In genomic region chr5:33317271-33317670, GRCh38 we compare ENCODE assay signal across 24 cellular contexts.
DNase-seq lines count a peak whose midpoint lies in the region; ATAC-seq, FAIRE-seq and TF ChIP-seq lines count a peak whose summit lies in the region.
"Had no signal": no experiment of that assay in that cellular context is flagged by ENCODE, and none has a peak within 500 bp of the region (broad histone marks: within the 10 kb centered on the region; RNA-seq: fewer than 3 reads in every experiment).

No MANE protein-coding gene starts in this region.

- no TSS peak for BruUV-seq in PC-3 (replicated peaks; lab: Mats Ljungman, UMichigan)
- no TSS peak for BruUV-seq in endothelial cell of umbilical vein (replicated peaks; lab: Mats Ljungman, UMichigan)

- H3K9ac ChIP-seq in PC-3 (ENCODE audit: low read length), result peak overlapping the region; percentile 71
- no peak overlapping the region for H3K9ac ChIP-seq in endothelial cell of umbilical vein (replicated peaks; ENCODE audit: extremely low read depth, insufficient read depth, low read length)

- H3K27ac Mint-ChIP-seq in nephron progenitor cell, result no peak overlapping the region
- H3K27ac Mint-ChIP-seq: activated naive CD4-positive, alpha-beta T cell treated with anti-CD3 and anti-CD28 coated beads, Interleukin-2, amount 10 ng/mL, durations not matched to agents 7 days and 5 days; activated T-cell treated with anti-CD3 and anti-CD28 coated beads, Interleukin-2, amount 50 U/mL, for 24 hours; nephron; progenitor cell of endocrine pancreas had no signal

- dilution Hi-C loops in endothelial cell of umbilical vein (cut with MboI; ENCODE audit: extremely low pct_ligation_motif_present, low sequenced_read_pairs), result no loop called here

- H3K36me3 ChIP-seq in PC-3 (ENCODE audit: low read depth, low read length) (peaks cover 4% of the 10 kb centered on the region; the same call in 1 of the 2 replicates), endothelial cell of umbilical vein (ENCODE audit: control insufficient read depth in 2 of 2, extremely low read depth in 1 of 2, insufficient read depth in 2 of 2, low read length in 2 of 2) (no peaks in the 10 kb centered on the region)
- H3K36me3 ChIP-seq: Peyer's patch, spleen, thoracic aorta had no signal

- H3K9me1 ChIP-seq in endothelial cell of umbilical vein (replicated peaks; ENCODE audit: control insufficient read depth, extremely low read depth, insufficient read depth, low read length), result no peaks in the 10 kb centered on the region

- no peaks in the 10 kb centered on the region for H3K27me3 Mint-ChIP-seq in nephron progenitor cell (ENCODE audit: low read depth, poor library complexity)
- H3K27me3 Mint-ChIP-seq: activated naive CD4-positive, alpha-beta T cell treated with anti-CD3 and anti-CD28 coated beads, Interleukin-2, amount 10 ng/mL, durations not matched to agents 7 days and 5 days; activated T-cell treated with anti-CD3 and anti-CD28 coated beads, Interleukin-2, amount 50 U/mL, for 24 hours; progenitor cell of endocrine pancreas had no signal

- H3K4me1 ChIP-seq in PC-3 (ENCODE audit: insufficient read depth, low read length) (peaks cover 63% of the 10 kb centered on the region), endothelial cell of umbilical vein (ENCODE audit: control insufficient read depth, extremely low read depth, insufficient read depth, low read length) (peaks cover 34% of the 10 kb centered on the region)
- H3K4me1 ChIP-seq: body of pancreas, spleen had no signal

- FAIRE-seq in endothelial cell of umbilical vein (lab: Jason Lieb, UNC), result no peak
- FAIRE-seq: G401.6, kidney, TTC549 had no signal

- peak; percentile 65 for ATAC-seq in PC-3
- ATAC-seq: body of pancreas had no signal

- intact Hi-C loops in PC-3 (cut with micrococcal nuclease), result loop anchor here (10.0 kb wide), 1 partner anchor 272 kb away; no protein-coding TSS in a partner anchor
- intact Hi-C loops in endothelial cell of umbilical vein (cut with micrococcal nuclease), result loop anchor here (1.0 kb wide), 1 partner anchor 53 kb away; no protein-coding TSS in a partner anchor

- H3K9me2 ChIP-seq in PC-3 (replicated peaks; ENCODE audit: low read length), result no peaks in the 10 kb centered on the region

- H3K4me3 Mint-ChIP-seq in nephron progenitor cell, result no peak overlapping the region
- H3K4me3 Mint-ChIP-seq: activated naive CD4-positive, alpha-beta T cell treated with anti-CD3 and anti-CD28 coated beads, Interleukin-2, amount 10 ng/mL, durations not matched to agents 7 days and 5 days; activated T-cell treated with anti-CD3 and anti-CD28 coated beads, Interleukin-2, amount 50 U/mL, for 24 hours; nephron had no signal

- H3K36me3 Mint-ChIP-seq in nephron progenitor cell (ENCODE audit: low read depth), result no peaks in the 10 kb centered on the region
- H3K36me3 Mint-ChIP-seq: activated naive CD4-positive, alpha-beta T cell treated with anti-CD3 and anti-CD28 coated beads, Interleukin-2, amount 10 ng/mL, durations not matched to agents 7 days and 5 days had no signal

- no peaks in the 10 kb centered on the region for H3K79me2 ChIP-seq in PC-3 (ENCODE audit: low read length)
- H3K79me2 ChIP-seq in endothelial cell of umbilical vein (ENCODE audit: control insufficient read depth, insufficient read depth, low read length), result no peaks in the 10 kb centered on the region

- H3K9me3 ChIP-seq in PC-3 (ENCODE audit: low read length) (no peaks in the 10 kb centered on the region), endothelial cell of umbilical vein (replicated peaks; ENCODE audit: control insufficient read depth, insufficient read depth, low read length) (no peaks in the 10 kb centered on the region)
- H3K9me3 ChIP-seq: body of pancreas, Peyer's patch, spleen, thoracic aorta had no signal

- CTCF ChIA-PET in PC-3 (lab: Charles Lee) (no interaction called here), endothelial cell of umbilical vein (lab: Charles Lee) (interaction anchor here (1.5 kb wide), 1 partner anchor 47 kb away, joined by 3 read pairs; no protein-coding TSS in a partner anchor)

- TF ChIP-seq CTCF in PC-3 (conservative IDR thresholded peaks at IDR 0.05; ENCODE audit: low read depth, low read length) (no peak), endothelial cell of umbilical vein (IDR thresholded peaks at IDR 0.05; ENCODE audit: extremely low read depth in 1 of 2, insufficient read depth in 1 of 2, low read depth in 1 of 2, low read length in 2 of 2) (no peak), nephron progenitor cell (IDR thresholded peaks at IDR 0.05) (no peak)

- TF ChIP-seq POLR2A in endothelial cell of umbilical vein (IDR thresholded peaks at IDR 0.05; ENCODE audit: low read depth, low read length), result no peak

- POLR2A ChIA-PET in PC-3 (lab: Charles Lee; ENCODE audit: unreplicated experiment) (interaction anchor here (0.6 kb wide), 1 partner anchor 336 kb away, joined by 3 read pairs; no protein-coding TSS in a partner anchor), endothelial cell of umbilical vein (lab: Charles Lee) (no interaction called here)

- H3K4me3 ChIP-seq in PC-3 (ENCODE audit: low read length), result peak overlapping the region; percentile 37
- no peak overlapping the region for H3K4me3 ChIP-seq in endothelial cell of umbilical vein (replicated peaks in 1 of 3; ENCODE audit: insufficient read depth in 1 of 3, low read depth in 1 of 3, low read length in 3 of 3)
- H3K4me3 ChIP-seq: body of pancreas, Peyer's patch, spleen, thoracic aorta had no signal

- no peaks in the 10 kb centered on the region for H3K4me1 Mint-ChIP-seq in nephron progenitor cell
- H3K4me1 Mint-ChIP-seq: activated naive CD4-positive, alpha-beta T cell treated with anti-CD3 and anti-CD28 coated beads, Interleukin-2, amount 10 ng/mL, durations not matched to agents 7 days and 5 days; nephron had no signal

- DNase-seq in HT1080 (ENCODE audit: low read depth) (peak; percentile 21), PC-3 (peak; percentile 84), endothelial cell of umbilical vein (ENCODE audit: low read depth, low spot score) (peak; percentile 81), pulmonary artery endothelial cell (ENCODE audit: low read depth, low spot score) (peak; percentile 43), nephron progenitor cell (no peak), OCI-M2 (lab: John Stamatoyannopoulos, UW; ENCODE audit: unreplicated experiment) (no peak)
- no peak for DNase-seq in stimulated activated CD8-positive, alpha-beta memory T cell treated with anti-CD3 and anti-CD28 coated beads, Interleukin-4, amount 100 ng/mL, for 48 hours
- no peak for DNase-seq in activated CD4-positive, CD25-positive, alpha-beta regulatory T cell (lab: John Stamatoyannopoulos, UW)
- DNase-seq: activated CD4-positive, alpha-beta T cell treated with anti-CD3 and anti-CD28 coated beads, Interleukin-2, amount 50 U/mL, for 4 hours; activated naive CD4-positive, alpha-beta T cell treated with anti-CD3 and anti-CD28 coated beads, Interleukin-2, amount 10 ng/mL, durations not matched to agents 7 days and 5 days; activated T-cell treated with anti-CD3 and anti-CD28 coated beads, Interleukin-2, amount 50 U/mL, for 24 hours; body of pancreas; COR-L47; hypothalamus; KG1; kidney; NCI-H748 treated with DMSO at 0.1 percent for 48 hours; Peyer's patch; spleen had no signal

- H2AFZ ChIP-seq in PC-3 (ENCODE audit: low read length) (no peak overlapping the region), endothelial cell of umbilical vein (ENCODE audit: low read depth, low read length) (no peak overlapping the region)

- H3K9me3 Mint-ChIP-seq in nephron progenitor cell, result no peaks in the 10 kb centered on the region
- H3K9me3 Mint-ChIP-seq: activated naive CD4-positive, alpha-beta T cell treated with anti-CD3 and anti-CD28 coated beads, Interleukin-2, amount 10 ng/mL, durations not matched to agents 7 days and 5 days; activated T-cell treated with anti-CD3 and anti-CD28 coated beads, Interleukin-2, amount 50 U/mL, for 24 hours; nephron had no signal

- H3K4me2 ChIP-seq in PC-3 (ENCODE audit: low read length), result peak overlapping the region; percentile 70
- peak overlapping the region; percentile 34 for H3K4me2 ChIP-seq in endothelial cell of umbilical vein (ENCODE audit: insufficient read depth, low read length)

- H3K27me3 ChIP-seq in PC-3 (ENCODE audit: low read length) (no peaks in the 10 kb centered on the region), endothelial cell of umbilical vein (ENCODE audit: control insufficient read depth in 2 of 2, insufficient read depth in 2 of 2, low read length in 2 of 2) (no peaks in the 10 kb centered on the region)
- H3K27me3 ChIP-seq: body of pancreas, Peyer's patch, spleen had no signal

- peaks cover 4% of the 10 kb centered on the region for H3F3A ChIP-seq in PC-3 (ENCODE audit: low read length, unreplicated experiment)

- H3K27ac ChIP-seq in PC-3 (ENCODE audit: low read length) (peak overlapping the region; percentile 92), endothelial cell of umbilical vein (ENCODE audit: insufficient read depth, low read depth, low read length) (no peak overlapping the region)
- H3K27ac ChIP-seq: body of pancreas, Peyer's patch, spleen, thoracic aorta had no signal

- no peaks in the 10 kb centered on the region for H4K20me1 ChIP-seq in PC-3 (ENCODE audit: low read length)
- H4K20me1 ChIP-seq in endothelial cell of umbilical vein (replicated peaks; ENCODE audit: control insufficient read depth, extremely low read depth, insufficient read depth, low read length), result no peaks in the 10 kb centered on the region

TF ChIP-seq in endothelial cell of umbilical vein, 7 proteins besides CTCF, POLR2A, EP300 and RAD21:
- TF ChIP-seq POLR2AphosphoS5 (IDR thresholded peaks at IDR 0.05; ENCODE audit: insufficient read depth, low read depth, low read length) (no peak), JUN (IDR thresholded peaks at IDR 0.05; ENCODE audit: borderline replicate concordance, insufficient read depth, insufficient read length, low read depth) (peak; percentile 77), FOS (IDR thresholded peaks at IDR 0.05; ENCODE audit: borderline replicate concordance, insufficient read depth, low read length) (peak; percentile 25)

Comparison
In these comparisons a context has a peak if more than half of its experiments do, and no peak if none do; other contexts are left out.
1. DNase-seq: peak in HT1080 (single experiment), PC-3 (single experiment), endothelial cell of umbilical vein (single experiment) and pulmonary artery endothelial cell (single experiment); none in nephron progenitor cell (single experiment), stimulated activated CD8-positive, alpha-beta memory T cell treated with anti-CD3 and anti-CD28 coated beads, Interleukin-4, amount 100 ng/mL, for 48 hours (single experiment), activated CD4-positive, CD25-positive, alpha-beta regulatory T cell (0 of 4) and OCI-M2 (single experiment).